Comparison of ENCODE assay signal across 1 cellular context in the genomic region with DNA sequence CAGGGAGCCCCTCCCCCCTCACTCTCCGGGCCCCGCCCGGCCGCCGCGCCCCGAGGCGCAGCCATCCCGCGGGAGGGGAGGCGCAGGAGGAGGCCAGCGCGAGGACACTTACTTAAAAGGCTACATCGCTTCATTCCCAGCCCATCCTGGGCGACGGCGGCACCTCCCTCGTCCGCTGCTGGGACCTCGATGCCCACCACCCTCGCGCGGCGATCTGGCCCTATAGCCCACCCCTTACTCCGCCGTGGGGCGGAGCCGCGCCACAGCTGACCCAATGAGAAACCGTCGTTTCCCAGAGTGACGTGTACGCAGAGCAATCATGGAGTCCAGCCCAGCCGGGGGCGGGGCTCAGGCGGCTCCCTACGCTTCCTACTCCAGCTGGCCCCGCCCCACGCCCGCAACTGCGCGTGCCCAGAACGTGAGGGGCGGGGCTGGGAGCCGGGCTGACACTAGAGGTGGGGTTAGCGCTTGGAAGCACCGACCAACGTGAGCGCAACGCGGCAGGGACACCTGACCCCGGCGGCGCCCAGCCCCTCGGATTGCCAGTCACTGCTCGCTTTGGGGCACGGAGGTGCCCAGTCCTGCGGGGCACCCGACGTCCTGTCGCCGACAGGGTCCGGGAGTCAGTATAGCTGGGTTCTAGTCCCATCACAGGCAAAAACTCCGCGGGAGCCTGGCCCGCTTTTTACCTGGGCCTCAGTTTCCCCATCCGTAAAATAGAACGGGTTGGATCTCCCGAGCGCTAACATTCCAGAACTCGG.
TF ChIP-seq lines count a peak whose summit lies in the region.

A gene (minus strand): TSS at position 222 of the 761 bp plus-strand sequence. CDS start 16,165 bp downstream, outside the sequence.

TF ChIP-seq in SK-N-SH, 30 proteins besides CTCF, POLR2A, EP300 and RAD21 (continued from another document):
- TF ChIP-seq, protein P1, sequence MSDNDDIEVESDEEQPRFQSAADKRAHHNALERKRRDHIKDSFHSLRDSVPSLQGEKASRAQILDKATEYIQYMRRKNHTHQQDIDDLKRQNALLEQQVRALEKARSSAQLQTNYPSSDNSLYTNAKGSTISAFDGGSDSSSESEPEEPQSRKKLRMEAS (IDR thresholded peaks at IDR 0.05; ENCODE audit: low read depth): peak; percentile 61; the same call in 1 of the 2 replicates
- TF ChIP-seq GATA2 (CRISPR knock-in tag; IDR thresholded peaks at IDR 0.05) (no peak), FOXM1 (IDR thresholded peaks at IDR 0.05; ENCODE audit: low read depth) (no peak), TCF12 (IDR thresholded peaks at IDR 0.05) (no peak), RCOR1 (IDR thresholded peaks at IDR 0.05; ENCODE audit: low read length) (no peak)
- TF ChIP-seq, protein P2, sequence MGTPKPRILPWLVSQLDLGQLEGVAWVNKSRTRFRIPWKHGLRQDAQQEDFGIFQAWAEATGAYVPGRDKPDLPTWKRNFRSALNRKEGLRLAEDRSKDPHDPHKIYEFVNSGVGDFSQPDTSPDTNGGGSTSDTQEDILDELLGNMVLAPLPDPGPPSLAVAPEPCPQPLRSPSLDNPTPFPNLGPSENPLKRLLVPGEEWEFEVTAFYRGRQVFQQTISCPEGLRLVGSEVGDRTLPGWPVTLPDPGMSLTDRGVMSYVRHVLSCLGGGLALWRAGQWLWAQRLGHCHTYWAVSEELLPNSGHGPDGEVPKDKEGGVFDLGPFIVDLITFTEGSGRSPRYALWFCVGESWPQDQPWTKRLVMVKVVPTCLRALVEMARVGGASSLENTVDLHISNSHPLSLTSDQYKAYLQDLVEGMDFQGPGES (IDR thresholded peaks at IDR 0.05; ENCODE audit: low read depth, low read length): peak; percentile 71
- TF ChIP-seq, protein P3, sequence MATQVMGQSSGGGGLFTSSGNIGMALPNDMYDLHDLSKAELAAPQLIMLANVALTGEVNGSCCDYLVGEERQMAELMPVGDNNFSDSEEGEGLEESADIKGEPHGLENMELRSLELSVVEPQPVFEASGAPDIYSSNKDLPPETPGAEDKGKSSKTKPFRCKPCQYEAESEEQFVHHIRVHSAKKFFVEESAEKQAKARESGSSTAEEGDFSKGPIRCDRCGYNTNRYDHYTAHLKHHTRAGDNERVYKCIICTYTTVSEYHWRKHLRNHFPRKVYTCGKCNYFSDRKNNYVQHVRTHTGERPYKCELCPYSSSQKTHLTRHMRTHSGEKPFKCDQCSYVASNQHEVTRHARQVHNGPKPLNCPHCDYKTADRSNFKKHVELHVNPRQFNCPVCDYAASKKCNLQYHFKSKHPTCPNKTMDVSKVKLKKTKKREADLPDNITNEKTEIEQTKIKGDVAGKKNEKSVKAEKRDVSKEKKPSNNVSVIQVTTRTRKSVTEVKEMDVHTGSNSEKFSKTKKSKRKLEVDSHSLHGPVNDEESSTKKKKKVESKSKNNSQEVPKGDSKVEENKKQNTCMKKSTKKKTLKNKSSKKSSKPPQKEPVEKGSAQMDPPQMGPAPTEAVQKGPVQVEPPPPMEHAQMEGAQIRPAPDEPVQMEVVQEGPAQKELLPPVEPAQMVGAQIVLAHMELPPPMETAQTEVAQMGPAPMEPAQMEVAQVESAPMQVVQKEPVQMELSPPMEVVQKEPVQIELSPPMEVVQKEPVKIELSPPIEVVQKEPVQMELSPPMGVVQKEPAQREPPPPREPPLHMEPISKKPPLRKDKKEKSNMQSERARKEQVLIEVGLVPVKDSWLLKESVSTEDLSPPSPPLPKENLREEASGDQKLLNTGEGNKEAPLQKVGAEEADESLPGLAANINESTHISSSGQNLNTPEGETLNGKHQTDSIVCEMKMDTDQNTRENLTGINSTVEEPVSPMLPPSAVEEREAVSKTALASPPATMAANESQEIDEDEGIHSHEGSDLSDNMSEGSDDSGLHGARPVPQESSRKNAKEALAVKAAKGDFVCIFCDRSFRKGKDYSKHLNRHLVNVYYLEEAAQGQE (IDR thresholded peaks at IDR 0.05; ENCODE audit: low read depth, low read length): no peak
